In the genomic region with DNA sequence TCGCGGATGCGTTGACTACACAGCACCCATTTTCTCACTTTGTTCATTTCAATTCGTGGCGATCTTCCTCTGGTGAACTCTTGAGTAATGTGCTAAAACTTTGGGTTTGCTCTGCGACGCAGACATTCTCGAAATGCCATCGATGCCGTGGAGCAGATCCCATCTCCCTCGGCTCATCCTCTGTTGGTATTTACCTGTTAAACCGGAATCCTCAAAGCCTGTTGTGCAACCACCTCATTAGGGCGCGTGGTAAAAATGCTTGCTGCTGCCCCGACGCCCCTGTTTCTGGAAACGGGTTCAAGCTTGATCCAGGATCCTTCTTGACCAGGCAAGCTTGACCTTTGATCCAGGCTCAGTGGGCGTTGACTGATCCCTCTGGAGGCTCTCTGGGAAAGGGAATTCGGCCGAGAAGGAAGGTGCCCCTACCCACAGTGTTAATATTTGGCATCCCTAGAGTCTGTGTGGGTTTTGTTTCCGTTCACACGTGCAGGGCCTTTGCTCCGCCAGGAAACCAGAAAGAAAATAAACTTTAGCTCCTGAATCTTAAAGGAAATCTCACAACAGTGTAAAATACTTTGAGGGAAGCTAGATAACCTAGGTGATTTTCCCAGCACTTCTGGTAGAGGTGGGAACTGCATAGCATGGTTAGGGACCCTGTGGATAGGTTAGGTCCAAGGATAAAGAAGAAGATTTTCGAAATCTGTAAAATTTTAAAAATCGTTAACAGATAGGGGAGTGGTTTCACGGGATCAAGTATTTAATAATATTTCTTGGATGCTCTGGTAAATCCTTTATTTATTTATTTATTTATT, we compare ENCODE assay signal across 1 cellular context.
TF ChIP-seq lines count a peak whose summit lies in the region.

No MANE protein-coding gene starts in this region.

TF ChIP-seq in H1, 55 proteins besides CTCF, POLR2A, EP300 and RAD21 (continued from another document):
- TF ChIP-seq, protein P1, sequence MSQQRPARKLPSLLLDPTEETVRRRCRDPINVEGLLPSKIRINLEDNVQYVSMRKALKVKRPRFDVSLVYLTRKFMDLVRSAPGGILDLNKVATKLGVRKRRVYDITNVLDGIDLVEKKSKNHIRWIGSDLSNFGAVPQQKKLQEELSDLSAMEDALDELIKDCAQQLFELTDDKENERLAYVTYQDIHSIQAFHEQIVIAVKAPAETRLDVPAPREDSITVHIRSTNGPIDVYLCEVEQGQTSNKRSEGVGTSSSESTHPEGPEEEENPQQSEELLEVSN (IDR thresholded peaks at IDR 0.05), result peak; percentile 78; the same call in 1 of the 2 replicates
- TF ChIP-seq, protein P2, sequence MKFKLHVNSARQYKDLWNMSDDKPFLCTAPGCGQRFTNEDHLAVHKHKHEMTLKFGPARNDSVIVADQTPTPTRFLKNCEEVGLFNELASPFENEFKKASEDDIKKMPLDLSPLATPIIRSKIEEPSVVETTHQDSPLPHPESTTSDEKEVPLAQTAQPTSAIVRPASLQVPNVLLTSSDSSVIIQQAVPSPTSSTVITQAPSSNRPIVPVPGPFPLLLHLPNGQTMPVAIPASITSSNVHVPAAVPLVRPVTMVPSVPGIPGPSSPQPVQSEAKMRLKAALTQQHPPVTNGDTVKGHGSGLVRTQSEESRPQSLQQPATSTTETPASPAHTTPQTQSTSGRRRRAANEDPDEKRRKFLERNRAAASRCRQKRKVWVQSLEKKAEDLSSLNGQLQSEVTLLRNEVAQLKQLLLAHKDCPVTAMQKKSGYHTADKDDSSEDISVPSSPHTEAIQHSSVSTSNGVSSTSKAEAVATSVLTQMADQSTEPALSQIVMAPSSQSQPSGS (IDR thresholded peaks at IDR 0.05; ENCODE audit: low read length), result peak; percentile 32; the same call in 1 of the 2 replicates
- no peak for TF ChIP-seq NANOG (IDR thresholded peaks at IDR 0.05; ENCODE audit: insufficient read depth, low read depth, low read length, poor library complexity, severe bottlenecking)
- TF ChIP-seq KDM5A (IDR thresholded peaks at IDR 0.05; ENCODE audit: low read length), result no peak
- TF ChIP-seq, protein P3, sequence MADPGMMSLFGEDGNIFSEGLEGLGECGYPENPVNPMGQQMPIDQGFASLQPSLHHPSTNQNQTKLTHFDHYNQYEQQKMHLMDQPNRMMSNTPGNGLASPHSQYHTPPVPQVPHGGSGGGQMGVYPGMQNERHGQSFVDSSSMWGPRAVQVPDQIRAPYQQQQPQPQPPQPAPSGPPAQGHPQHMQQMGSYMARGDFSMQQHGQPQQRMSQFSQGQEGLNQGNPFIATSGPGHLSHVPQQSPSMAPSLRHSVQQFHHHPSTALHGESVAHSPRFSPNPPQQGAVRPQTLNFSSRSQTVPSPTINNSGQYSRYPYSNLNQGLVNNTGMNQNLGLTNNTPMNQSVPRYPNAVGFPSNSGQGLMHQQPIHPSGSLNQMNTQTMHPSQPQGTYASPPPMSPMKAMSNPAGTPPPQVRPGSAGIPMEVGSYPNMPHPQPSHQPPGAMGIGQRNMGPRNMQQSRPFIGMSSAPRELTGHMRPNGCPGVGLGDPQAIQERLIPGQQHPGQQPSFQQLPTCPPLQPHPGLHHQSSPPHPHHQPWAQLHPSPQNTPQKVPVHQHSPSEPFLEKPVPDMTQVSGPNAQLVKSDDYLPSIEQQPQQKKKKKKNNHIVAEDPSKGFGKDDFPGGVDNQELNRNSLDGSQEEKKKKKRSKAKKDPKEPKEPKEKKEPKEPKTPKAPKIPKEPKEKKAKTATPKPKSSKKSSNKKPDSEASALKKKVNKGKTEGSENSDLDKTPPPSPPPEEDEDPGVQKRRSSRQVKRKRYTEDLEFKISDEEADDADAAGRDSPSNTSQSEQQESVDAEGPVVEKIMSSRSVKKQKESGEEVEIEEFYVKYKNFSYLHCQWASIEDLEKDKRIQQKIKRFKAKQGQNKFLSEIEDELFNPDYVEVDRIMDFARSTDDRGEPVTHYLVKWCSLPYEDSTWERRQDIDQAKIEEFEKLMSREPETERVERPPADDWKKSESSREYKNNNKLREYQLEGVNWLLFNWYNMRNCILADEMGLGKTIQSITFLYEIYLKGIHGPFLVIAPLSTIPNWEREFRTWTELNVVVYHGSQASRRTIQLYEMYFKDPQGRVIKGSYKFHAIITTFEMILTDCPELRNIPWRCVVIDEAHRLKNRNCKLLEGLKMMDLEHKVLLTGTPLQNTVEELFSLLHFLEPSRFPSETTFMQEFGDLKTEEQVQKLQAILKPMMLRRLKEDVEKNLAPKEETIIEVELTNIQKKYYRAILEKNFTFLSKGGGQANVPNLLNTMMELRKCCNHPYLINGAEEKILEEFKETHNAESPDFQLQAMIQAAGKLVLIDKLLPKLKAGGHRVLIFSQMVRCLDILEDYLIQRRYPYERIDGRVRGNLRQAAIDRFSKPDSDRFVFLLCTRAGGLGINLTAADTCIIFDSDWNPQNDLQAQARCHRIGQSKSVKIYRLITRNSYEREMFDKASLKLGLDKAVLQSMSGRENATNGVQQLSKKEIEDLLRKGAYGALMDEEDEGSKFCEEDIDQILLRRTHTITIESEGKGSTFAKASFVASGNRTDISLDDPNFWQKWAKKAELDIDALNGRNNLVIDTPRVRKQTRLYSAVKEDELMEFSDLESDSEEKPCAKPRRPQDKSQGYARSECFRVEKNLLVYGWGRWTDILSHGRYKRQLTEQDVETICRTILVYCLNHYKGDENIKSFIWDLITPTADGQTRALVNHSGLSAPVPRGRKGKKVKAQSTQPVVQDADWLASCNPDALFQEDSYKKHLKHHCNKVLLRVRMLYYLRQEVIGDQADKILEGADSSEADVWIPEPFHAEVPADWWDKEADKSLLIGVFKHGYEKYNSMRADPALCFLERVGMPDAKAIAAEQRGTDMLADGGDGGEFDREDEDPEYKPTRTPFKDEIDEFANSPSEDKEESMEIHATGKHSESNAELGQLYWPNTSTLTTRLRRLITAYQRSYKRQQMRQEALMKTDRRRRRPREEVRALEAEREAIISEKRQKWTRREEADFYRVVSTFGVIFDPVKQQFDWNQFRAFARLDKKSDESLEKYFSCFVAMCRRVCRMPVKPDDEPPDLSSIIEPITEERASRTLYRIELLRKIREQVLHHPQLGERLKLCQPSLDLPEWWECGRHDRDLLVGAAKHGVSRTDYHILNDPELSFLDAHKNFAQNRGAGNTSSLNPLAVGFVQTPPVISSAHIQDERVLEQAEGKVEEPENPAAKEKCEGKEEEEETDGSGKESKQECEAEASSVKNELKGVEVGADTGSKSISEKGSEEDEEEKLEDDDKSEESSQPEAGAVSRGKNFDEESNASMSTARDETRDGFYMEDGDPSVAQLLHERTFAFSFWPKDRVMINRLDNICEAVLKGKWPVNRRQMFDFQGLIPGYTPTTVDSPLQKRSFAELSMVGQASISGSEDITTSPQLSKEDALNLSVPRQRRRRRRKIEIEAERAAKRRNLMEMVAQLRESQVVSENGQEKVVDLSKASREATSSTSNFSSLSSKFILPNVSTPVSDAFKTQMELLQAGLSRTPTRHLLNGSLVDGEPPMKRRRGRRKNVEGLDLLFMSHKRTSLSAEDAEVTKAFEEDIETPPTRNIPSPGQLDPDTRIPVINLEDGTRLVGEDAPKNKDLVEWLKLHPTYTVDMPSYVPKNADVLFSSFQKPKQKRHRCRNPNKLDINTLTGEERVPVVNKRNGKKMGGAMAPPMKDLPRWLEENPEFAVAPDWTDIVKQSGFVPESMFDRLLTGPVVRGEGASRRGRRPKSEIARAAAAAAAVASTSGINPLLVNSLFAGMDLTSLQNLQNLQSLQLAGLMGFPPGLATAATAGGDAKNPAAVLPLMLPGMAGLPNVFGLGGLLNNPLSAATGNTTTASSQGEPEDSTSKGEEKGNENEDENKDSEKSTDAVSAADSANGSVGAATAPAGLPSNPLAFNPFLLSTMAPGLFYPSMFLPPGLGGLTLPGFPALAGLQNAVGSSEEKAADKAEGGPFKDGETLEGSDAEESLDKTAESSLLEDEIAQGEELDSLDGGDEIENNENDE (IDR thresholded peaks at IDR 0.05; ENCODE audit: insufficient replicate concordance, low read length), result no peak
- no peak for TF ChIP-seq RFX5 (IDR thresholded peaks at IDR 0.05; ENCODE audit: borderline replicate concordance, low read depth, low read length)
